Comparison of ENCODE assay signal across 1 cellular context in the genomic region with DNA sequence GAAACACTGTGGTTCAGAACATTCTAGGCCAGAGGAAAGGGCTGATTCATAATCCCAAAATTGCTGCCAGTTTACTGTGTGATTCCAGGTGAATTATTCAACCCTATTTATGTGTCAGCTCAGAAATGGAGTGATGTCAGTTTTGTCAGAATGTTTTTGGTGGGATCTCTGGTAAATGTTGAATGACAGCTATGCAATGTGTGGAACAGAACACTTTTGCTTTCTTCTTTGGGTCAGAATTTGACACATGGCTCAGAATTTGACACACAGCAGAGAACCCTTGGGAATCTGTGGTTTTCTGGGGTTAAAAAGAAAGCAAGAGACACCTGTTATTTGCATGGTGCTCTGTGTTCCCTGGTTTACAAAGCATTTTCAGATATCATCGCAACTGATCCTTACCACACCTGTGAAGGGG.
TF ChIP-seq lines count a peak whose summit lies in the region.

No MANE protein-coding gene starts in this region.

TF ChIP-seq in K562, 482 proteins besides CTCF, POLR2A, EP300 and RAD21:
- no peak for TF ChIP-seq YY1 (IDR thresholded peaks at IDR 0.05; ENCODE audit: borderline replicate concordance in 1 of 3, control insufficient read depth in 1 of 3, extremely low read depth in 1 of 3, insufficient read depth in 3 of 3, insufficient read length in 1 of 3, insufficient replicate concordance in 2 of 3, low read depth in 1 of 3, low read length in 2 of 3)
- no peak for TF ChIP-seq ZNF431 (CRISPR knock-in tag; IDR thresholded peaks at IDR 0.05)
- no peak for TF ChIP-seq POLR3G (IDR thresholded peaks at IDR 0.05; ENCODE audit: extremely low read depth, insufficient read length, insufficient replicate concordance)
- TF ChIP-seq ZNF232 (CRISPR knock-in tag; IDR thresholded peaks at IDR 0.05) = no peak
- TF ChIP-seq, protein P1, sequence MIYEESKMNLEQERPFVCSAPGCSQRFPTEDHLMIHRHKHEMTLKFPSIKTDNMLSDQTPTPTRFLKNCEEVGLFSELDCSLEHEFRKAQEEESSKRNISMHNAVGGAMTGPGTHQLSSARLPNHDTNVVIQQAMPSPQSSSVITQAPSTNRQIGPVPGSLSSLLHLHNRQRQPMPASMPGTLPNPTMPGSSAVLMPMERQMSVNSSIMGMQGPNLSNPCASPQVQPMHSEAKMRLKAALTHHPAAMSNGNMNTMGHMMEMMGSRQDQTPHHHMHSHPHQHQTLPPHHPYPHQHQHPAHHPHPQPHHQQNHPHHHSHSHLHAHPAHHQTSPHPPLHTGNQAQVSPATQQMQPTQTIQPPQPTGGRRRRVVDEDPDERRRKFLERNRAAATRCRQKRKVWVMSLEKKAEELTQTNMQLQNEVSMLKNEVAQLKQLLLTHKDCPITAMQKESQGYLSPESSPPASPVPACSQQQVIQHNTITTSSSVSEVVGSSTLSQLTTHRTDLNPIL (CRISPR knock-in tag; IDR thresholded peaks at IDR 0.05) = no peak
- TF ChIP-seq HMGN3 (IDR thresholded peaks at IDR 0.05; ENCODE audit: borderline replicate concordance, extremely low read depth, insufficient read length, low read depth, low read length) = no peak
- TF ChIP-seq NFATC3 (IDR thresholded peaks at IDR 0.05) = no peak
- TF ChIP-seq, protein P2, sequence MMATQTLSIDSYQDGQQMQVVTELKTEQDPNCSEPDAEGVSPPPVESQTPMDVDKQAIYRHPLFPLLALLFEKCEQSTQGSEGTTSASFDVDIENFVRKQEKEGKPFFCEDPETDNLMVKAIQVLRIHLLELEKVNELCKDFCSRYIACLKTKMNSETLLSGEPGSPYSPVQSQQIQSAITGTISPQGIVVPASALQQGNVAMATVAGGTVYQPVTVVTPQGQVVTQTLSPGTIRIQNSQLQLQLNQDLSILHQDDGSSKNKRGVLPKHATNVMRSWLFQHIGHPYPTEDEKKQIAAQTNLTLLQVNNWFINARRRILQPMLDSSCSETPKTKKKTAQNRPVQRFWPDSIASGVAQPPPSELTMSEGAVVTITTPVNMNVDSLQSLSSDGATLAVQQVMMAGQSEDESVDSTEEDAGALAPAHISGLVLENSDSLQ (IDR thresholded peaks at IDR 0.05) = no peak
- TF ChIP-seq ZBED1 (IDR thresholded peaks at IDR 0.05) = no peak
- no peak for TF ChIP-seq WHSC1 (IDR thresholded peaks at IDR 0.05; ENCODE audit: low read length)
- TF ChIP-seq HNRNPK (IDR thresholded peaks at IDR 0.05; ENCODE audit: low read depth, low read length, poor library complexity, severe bottlenecking) = no peak
- TF ChIP-seq ZNF224 (CRISPR knock-in tag; IDR thresholded peaks at IDR 0.05) = no peak
- TF ChIP-seq MCM2 (IDR thresholded peaks at IDR 0.05; ENCODE audit: low read depth) = no peak
- TF ChIP-seq, protein P3, sequence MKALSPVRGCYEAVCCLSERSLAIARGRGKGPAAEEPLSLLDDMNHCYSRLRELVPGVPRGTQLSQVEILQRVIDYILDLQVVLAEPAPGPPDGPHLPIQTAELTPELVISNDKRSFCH (CRISPR knock-in tag; IDR thresholded peaks at IDR 0.05) = no peak
- TF ChIP-seq, protein P3 (tag; IDR thresholded peaks at IDR 0.05) = no peak
- no peak for TF ChIP-seq PCBP1 (IDR thresholded peaks at IDR 0.05; ENCODE audit: low read depth, low read length, poor library complexity, severe bottlenecking)
- TF ChIP-seq, protein P4, sequence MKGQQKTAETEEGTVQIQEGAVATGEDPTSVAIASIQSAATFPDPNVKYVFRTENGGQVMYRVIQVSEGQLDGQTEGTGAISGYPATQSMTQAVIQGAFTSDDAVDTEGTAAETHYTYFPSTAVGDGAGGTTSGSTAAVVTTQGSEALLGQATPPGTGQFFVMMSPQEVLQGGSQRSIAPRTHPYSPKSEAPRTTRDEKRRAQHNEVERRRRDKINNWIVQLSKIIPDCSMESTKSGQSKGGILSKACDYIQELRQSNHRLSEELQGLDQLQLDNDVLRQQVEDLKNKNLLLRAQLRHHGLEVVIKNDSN (CRISPR knock-in tag; IDR thresholded peaks at IDR 0.05) = no peak
- TF ChIP-seq ZNF311 (CRISPR knock-in tag; IDR thresholded peaks at IDR 0.05) = no peak
TF ChIP-seq in K562: peak in this region for 0.
